8 cellular contexts compared by ENCODE assay signal in the genomic region with DNA sequence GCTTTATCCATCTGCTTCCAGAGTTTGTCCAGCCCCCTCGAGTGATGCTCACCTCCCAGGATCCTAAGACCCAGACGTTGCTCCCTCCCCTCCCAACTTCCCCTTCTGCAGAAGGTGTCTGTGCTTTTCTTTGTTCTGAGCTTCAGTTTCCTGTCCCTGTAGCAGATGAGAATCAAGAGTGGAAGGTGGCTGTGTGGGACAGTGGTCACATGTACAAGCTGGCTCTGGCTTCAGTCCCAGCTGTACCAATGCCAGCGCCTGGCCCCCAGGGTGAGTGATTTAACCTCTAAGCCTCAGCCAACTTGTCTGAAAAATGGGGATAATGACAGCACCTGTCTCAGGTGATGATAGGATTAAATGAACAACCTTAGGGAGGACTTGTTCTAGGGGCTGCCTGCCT. TPM values are rescaled to one million over a fixed set of nuclear protein-coding genes. Genes with fewer than 3 reads are reported as not detected.
DNase-seq lines count a peak whose midpoint lies in the region; ATAC-seq and TF ChIP-seq lines count a peak whose summit lies in the region.

No MANE protein-coding gene starts in this region.

- peak; percentile 76 for DNase-seq in DMS53 (lab: John Stamatoyannopoulos, UW)
- no peak for DNase-seq in MCF 10A (ENCODE audit: unreplicated experiment)
- no peak for DNase-seq in COLO829 (ENCODE audit: low spot score)
- DNase-seq in NCI-H446 (lab: John Stamatoyannopoulos, UW) = no peak
- DNase-seq in SHP77 (lab: John Stamatoyannopoulos, UW) = no peak

- intact Hi-C loops in MCF 10A (cut with micrococcal nuclease) = loop anchor here (1.0 to 5.0 kb wide), 4 partner anchors 20 to 182 kb away; no protein-coding TSS in a partner anchor

- H3K27me3 Mint-ChIP-seq in MCF 10A (ENCODE audit: insufficient read depth, unreplicated experiment) = no peaks in the 10 kb centered on the region
- no peaks in the 10 kb centered on the region for H3K27me3 Mint-ChIP-seq in nephron (ENCODE audit: low read depth)

- ATAC-seq in HG03175 (IDR thresholded peaks at IDR 0.05; ENCODE audit: unreplicated experiment) = peak; percentile 8
- ATAC-seq in GM18511 (IDR thresholded peaks at IDR 0.05; ENCODE audit: unreplicated experiment) = no peak

- no TSS peak for BruUV-seq in MCF 10A (replicated peaks; lab: Mats Ljungman, UMichigan)

- CTCF ChIA-PET in MCF 10A (lab: Yijun Ruan, JAX) = interaction anchor here (0.6 to 15.6 kb wide), 18 partner anchors 9 to 943 kb away, joined by 3 to 336 read pairs (median 6); a partner anchor contains a TSS

- H3K27ac Mint-ChIP-seq in MCF 10A (ENCODE audit: low read depth, unreplicated experiment) = peak overlapping the region; percentile 21
- H3K27ac Mint-ChIP-seq in nephron = peak overlapping the region in 2 of 3 experiments; percentile 55 to 70

- POLR2A ChIA-PET in MCF 10A (lab: Yijun Ruan, JAX) = interaction anchor here (0.7 to 11.7 kb wide), 10 partner anchors 8 to 100 kb away, joined by 3 to 256 read pairs (median 8); a partner anchor contains a TSS

- H3K4me3 Mint-ChIP-seq in MCF 10A (ENCODE audit: unreplicated experiment) = peak overlapping the region; percentile 49
- no peak overlapping the region for H3K4me3 Mint-ChIP-seq in nephron

- H3K4me1 Mint-ChIP-seq in MCF 10A (ENCODE audit: insufficient read depth, unreplicated experiment) (peaks cover 20% of the 10 kb centered on the region), nephron (peaks cover 15% of the 10 kb centered on the region)

- peaks cover 39% of the 10 kb centered on the region for H3K36me3 Mint-ChIP-seq in MCF 10A (ENCODE audit: insufficient read depth, unreplicated experiment)
- no peaks in the 10 kb centered on the region for H3K36me3 Mint-ChIP-seq in nephron (ENCODE audit: low read depth)

- TF ChIP-seq CTCF in MCF 10A (IDR thresholded peaks at IDR 0.05; ENCODE audit: unreplicated experiment) = no peak
- TF ChIP-seq CTCF in nephron (IDR thresholded peaks at IDR 0.05; ENCODE audit: unreplicated experiment in 3 of 3) = no peak

- H3K9me3 Mint-ChIP-seq in MCF 10A (ENCODE audit: unreplicated experiment) (no peaks in the 10 kb centered on the region), nephron (no peaks in the 10 kb centered on the region)

RNA-seq across cellular contexts. Expression of a gene that starts 7.7 kb away (rescaled TPM):
- total RNA-seq in MCF 10A (2022) = not detected in 2 replicates

RNA-seq across cellular contexts. Expression of a gene that starts 8.6 kb away (rescaled TPM):
- total RNA-seq in MCF 10A (2022) = 56.8 and 58.4 TPM in 2 replicates

RNA-seq across cellular contexts. Expression of a gene that starts 21.0 kb away (rescaled TPM):
- 132 and 149 TPM in 2 replicates for total RNA-seq in MCF 10A (2022)

RNA-seq across cellular contexts. Expression of a gene that starts 53.9 kb away (rescaled TPM):
- total RNA-seq in MCF 10A (2022) = 11.9 and 15.1 TPM in 2 replicates
